Comparison of ENCODE assay signal across 8 cellular contexts in the genomic region with DNA sequence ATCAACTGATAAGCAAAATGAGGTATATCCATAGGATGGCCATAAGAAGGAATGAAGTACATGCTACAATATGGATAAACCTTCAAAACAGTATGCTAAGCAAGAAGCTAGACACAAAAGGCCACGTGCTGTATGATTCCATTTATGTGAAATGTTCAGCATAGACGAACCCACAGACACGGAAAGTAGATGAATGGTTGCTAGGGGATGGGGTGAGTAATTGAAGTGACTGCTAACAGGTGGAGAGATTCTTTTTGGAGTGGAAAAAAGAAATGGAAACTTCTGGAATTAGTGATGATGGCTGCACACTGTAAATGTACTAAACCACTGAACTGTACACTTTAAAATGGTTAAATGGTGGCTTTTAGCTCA. TPM values are rescaled to one million over a fixed set of nuclear protein-coding genes. Genes with fewer than 3 reads are reported as not detected.
DNase-seq lines count a peak whose midpoint lies in the region; ATAC-seq and TF ChIP-seq lines count a peak whose summit lies in the region.

No MANE protein-coding gene starts in this region.

- H2BK120ac ChIP-seq in neuronal stem cell (ENCODE audit: low read depth, low read length) = no peak overlapping the region

- H2BK15ac ChIP-seq in neuronal stem cell (ENCODE audit: low read length) = no peak overlapping the region

- H3K14ac ChIP-seq in neuronal stem cell (ENCODE audit: low read length) = no peak overlapping the region

- H3K4me3 ChIP-seq in ectodermal cell (ENCODE audit: insufficient read depth, low read depth, low read length) (no peak overlapping the region), neuronal stem cell (ENCODE audit: low read length in 2 of 2) (peak overlapping the region in 1 of 2 donors; percentile 52)

- no peaks in the 10 kb centered on the region for H3K79me1 ChIP-seq in neuronal stem cell (ENCODE audit: low read depth, low read length)

- no peaks in the 10 kb centered on the region for H3K4me1 ChIP-seq in ectodermal cell (ENCODE audit: control insufficient read depth, insufficient read depth, low read length)
- H3K4me1 ChIP-seq in neuronal stem cell (ENCODE audit: control insufficient read depth in 2 of 2, insufficient read depth in 1 of 2, low read depth in 1 of 2, low read length in 2 of 2) = peaks cover 11 to 17% of the 10 kb centered on the region in 2 donors

- no peak overlapping the region for H3K23ac ChIP-seq in neuronal stem cell (ENCODE audit: low read depth, low read length, poor library complexity)

- H2AFZ ChIP-seq in neuronal stem cell (ENCODE audit: low read length) = peak overlapping the region; percentile 85

- H3K9ac ChIP-seq in neuronal stem cell (ENCODE audit: low read depth, low read length, poor library complexity) = no peak overlapping the region

- intact Hi-C loops in CD14-positive monocyte (cut with micrococcal nuclease) = no loop called here

- H3K4me2 ChIP-seq in neuronal stem cell (ENCODE audit: insufficient read depth, low read length, poor library complexity, severe bottlenecking) = peak overlapping the region; percentile 45

- H3K27ac ChIP-seq in ectodermal cell (ENCODE audit: insufficient read depth, low read depth, low read length, poor library complexity, severe bottlenecking) = peak overlapping the region; percentile 68
- no peak overlapping the region for H3K27ac ChIP-seq in neuronal stem cell (replicated peaks; ENCODE audit: low read length)

- H3K9me3 ChIP-seq in ectodermal cell (ENCODE audit: control insufficient read depth, low read length) (no peaks in the 10 kb centered on the region), neuronal stem cell (replicated peaks in 1 of 2; ENCODE audit: control insufficient read depth in 2 of 2, insufficient read depth in 1 of 2, low read depth in 1 of 2, low read length in 2 of 2) (no peaks in the 10 kb centered on the region)

- DNase-seq in CD14-positive monocyte (ENCODE audit: low spot score) = no peak
- DNase-seq in LHCN-M2 (ENCODE audit: low read depth) = peak; percentile 80
- DNase-seq in neuronal stem cell (ENCODE audit: low spot score) = no peak
- no peak for DNase-seq in C1 segment of cervical spinal cord (lab: John Stamatoyannopoulos, UW)
- DNase-seq in ureter (ENCODE audit: low spot score) = no peak

- no peak overlapping the region for H4K8ac ChIP-seq in neuronal stem cell (ENCODE audit: low read depth, low read length)

- H3K4ac ChIP-seq in neuronal stem cell (ENCODE audit: low read length) = no peak overlapping the region

- H2BK12ac ChIP-seq in neuronal stem cell (ENCODE audit: low read length) = no peak overlapping the region

- H4K91ac ChIP-seq in neuronal stem cell (ENCODE audit: low read depth, low read length, poor library complexity) = no peak overlapping the region

- H3K27me3 ChIP-seq in ectodermal cell (ENCODE audit: control insufficient read depth, insufficient read depth, low read length, poor library complexity, severe bottlenecking) (peaks cover 7% of the 10 kb centered on the region), neuronal stem cell (ENCODE audit: control insufficient read depth in 3 of 3, insufficient read depth in 3 of 3, low read depth in 1 of 3, low read length in 3 of 3) (no peaks in the 10 kb centered on the region)

- WGBS in ectodermal cell, 2 experiments = 88 to 90% methylated on average over 3 of the region's 3 CpGs
- WGBS in neuronal stem cell (ENCODE audit: extremely low coverage in 2 of 2, insufficient read length in 2 of 2, insufficient replicate concordance in 1 of 2), 2 donors = no CpG with 5 or more reads among the region's 3 CpGs

- no peak for TF ChIP-seq CTCF in CD14-positive monocyte (IDR thresholded peaks at IDR 0.05)

- H3K18ac ChIP-seq in neuronal stem cell (ENCODE audit: low read length) = no peak overlapping the region

- H3K27ac Mint-ChIP-seq in CD14-positive monocyte = peak overlapping the region in 6 of 7 donors; percentile 37 to 78 (median 64)

- H3K36me3 Mint-ChIP-seq in CD14-positive monocyte = peaks cover 41 to 61% of the 10 kb centered on the region in 2 donors

- peaks cover 25% of the 10 kb centered on the region for H3K4me1 Mint-ChIP-seq in CD14-positive monocyte

- H3K9me3 Mint-ChIP-seq in CD14-positive monocyte = peaks cover 10 to 18% (median 15%) of the 10 kb centered on the region in 7 donors

- H3K27me3 Mint-ChIP-seq in CD14-positive monocyte (ENCODE audit: low read depth in 3 of 3) = peaks cover 0 to 7% (median 4%) of the 10 kb centered on the region in 3 donors

- H2BK5ac ChIP-seq in neuronal stem cell (ENCODE audit: low read length) = no peak overlapping the region

- no peak overlapping the region for H2AK5ac ChIP-seq in neuronal stem cell (ENCODE audit: low read depth, low read length)

- H3K4me3 Mint-ChIP-seq in CD14-positive monocyte = no peak overlapping the region

- ATAC-seq in HG03045 (IDR thresholded peaks at IDR 0.05; ENCODE audit: unreplicated experiment) = no peak
- no peak for ATAC-seq in GM19397 (IDR thresholded peaks at IDR 0.05; ENCODE audit: unreplicated experiment)

- H3K36me3 ChIP-seq in ectodermal cell (ENCODE audit: control insufficient read depth, insufficient read depth, low read length) (peaks cover 30% of the 10 kb centered on the region), neuronal stem cell (replicated peaks in 1 of 2; ENCODE audit: control insufficient read depth in 2 of 2, insufficient read depth in 2 of 2, low read length in 2 of 2) (peaks cover 14 to 46% of the 10 kb centered on the region in 2 donors)

RNA-seq across cellular contexts. Expression of gene EFCAB12, which starts 0.6 kb away (rescaled TPM):
- not detected for polyA plus RNA-seq in CD14-positive monocyte
- total RNA-seq in LHCN-M2 (2014; rRNA removed) = 0.06 and 0.26 TPM in 2 replicates
- not detected for polyA plus RNA-seq in LHCN-M2 (2012)
- 2.2 TPM for polyA plus RNA-seq in ectodermal cell (2013, experiment 1 of 4)
- 1.3 TPM for polyA plus RNA-seq in ectodermal cell (2013, experiment 2 of 4)
- polyA plus RNA-seq in ectodermal cell (2013, experiment 3 of 4) = 0.53 TPM
- polyA plus RNA-seq in ectodermal cell (2013, experiment 4 of 4) = 0.73 TPM
- polyA plus RNA-seq in neuronal stem cell (2013, experiment 1 of 2) = 1.3 TPM
- 1.2 TPM for polyA plus RNA-seq in neuronal stem cell (2013, experiment 2 of 2)
- total RNA-seq in ureter = 0.26 TPM

RNA-seq across cellular contexts. Expression of gene MBD4, which starts 10.7 kb away (rescaled TPM):
- 10 to 100 TPM; 25.6 to 30.1 TPM for polyA plus RNA-seq in CD14-positive monocyte
- total RNA-seq in LHCN-M2 (2014; rRNA removed) = 25.3 and 28.8 TPM in 2 replicates
- 8.2 TPM for polyA plus RNA-seq in LHCN-M2 (2012)
- 44.9 TPM for polyA plus RNA-seq in ectodermal cell (2013, experiment 1 of 4)
- polyA plus RNA-seq in ectodermal cell (2013, experiment 2 of 4) = 49.5 TPM
- 41.1 TPM for polyA plus RNA-seq in ectodermal cell (2013, experiment 3 of 4)
- 49.6 TPM for polyA plus RNA-seq in ectodermal cell (2013, experiment 4 of 4)
- polyA plus RNA-seq in neuronal stem cell (2013, experiment 1 of 2) = 46.1 TPM
- polyA plus RNA-seq in neuronal stem cell (2013, experiment 2 of 2) = 47.3 TPM
- total RNA-seq in ureter = 31.6 TPM

RNA-seq across cellular contexts. Expression of gene IFT122, which starts 11.0 kb away (rescaled TPM):
- polyA plus RNA-seq in CD14-positive monocyte = 1 to 10 TPM; 3.3 to 3.6 TPM
- total RNA-seq in LHCN-M2 (2014; rRNA removed) = 17.3 and 24.2 TPM in 2 replicates
- 13.2 TPM for polyA plus RNA-seq in LHCN-M2 (2012)
- 39.6 TPM for polyA plus RNA-seq in ectodermal cell (2013, experiment 1 of 4)
- 43.7 TPM for polyA plus RNA-seq in ectodermal cell (2013, experiment 2 of 4)
- polyA plus RNA-seq in ectodermal cell (2013, experiment 3 of 4) = 35.5 TPM
- 36.8 TPM for polyA plus RNA-seq in ectodermal cell (2013, experiment 4 of 4)
- polyA plus RNA-seq in neuronal stem cell (2013, experiment 1 of 2) = 22.3 TPM
- polyA plus RNA-seq in neuronal stem cell (2013, experiment 2 of 2) = 21.0 TPM
- 37.6 TPM for total RNA-seq in ureter
